Comparison of ENCODE assay signal across 22 cellular contexts in the genomic region with DNA sequence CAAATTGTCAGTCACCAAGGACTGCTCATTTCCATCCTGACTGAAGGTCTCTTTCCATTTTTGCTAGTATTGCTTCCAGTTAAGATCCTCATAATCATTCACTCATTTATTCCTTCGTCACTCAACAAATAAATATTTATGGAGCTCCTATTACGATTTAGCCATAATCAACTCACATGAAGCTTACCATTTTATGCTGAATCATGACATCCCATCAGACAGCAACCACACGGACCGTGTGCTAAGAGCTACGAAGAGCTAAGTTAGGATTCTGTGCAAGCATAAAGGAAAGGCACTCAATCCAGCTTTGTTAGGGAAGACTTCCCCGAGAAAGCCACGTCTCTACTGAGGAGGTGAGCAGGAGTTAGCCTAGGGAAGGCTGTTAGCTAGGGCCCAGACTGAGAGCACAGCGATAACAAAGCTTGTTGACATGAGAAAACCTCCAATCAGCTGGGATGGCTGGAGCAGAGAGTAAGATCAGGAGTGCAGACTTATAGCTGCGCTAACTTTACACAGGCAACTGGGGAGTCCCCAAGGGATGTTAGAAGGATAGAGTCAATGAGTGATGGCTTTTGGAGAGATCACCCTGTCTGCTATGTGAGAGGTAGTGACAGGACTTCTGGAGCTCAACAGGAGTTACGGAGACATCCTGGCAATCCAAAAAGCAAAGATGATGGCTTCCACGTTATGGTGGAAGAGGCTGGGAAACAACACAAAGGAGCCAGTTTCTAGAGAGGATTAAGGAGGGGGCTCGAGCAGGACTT. TPM values are rescaled to one million over a fixed set of nuclear protein-coding genes. Genes with fewer than 3 reads are reported as not detected.
DNase-seq lines count a peak whose midpoint lies in the region; ATAC-seq and TF ChIP-seq lines count a peak whose summit lies in the region.
"Had no signal": no experiment of that assay in that cellular context is flagged by ENCODE, and none has a peak within 500 bp of the region (broad histone marks: within the 10 kb centered on the region; RNA-seq: fewer than 3 reads in every experiment).

No MANE protein-coding gene starts in this region.

- H3K36me3 ChIP-seq in SK-N-SH (replicated peaks in 1 of 2; ENCODE audit: control insufficient read depth in 1 of 2, insufficient read depth in 2 of 2, low read length in 1 of 2) (peaks cover 11 to 19% of the 10 kb centered on the region in 2 experiments), OCI-LY7 (ENCODE audit: insufficient read depth, low read length) (peaks cover 63% of the 10 kb centered on the region), endodermal cell (ENCODE audit: control insufficient read depth, insufficient read depth, low read length) (peaks cover 34% of the 10 kb centered on the region), skeletal muscle satellite cell (ENCODE audit: insufficient read depth, low read length) (peaks cover 19% of the 10 kb centered on the region), colonic mucosa (no peaks in the 10 kb centered on the region)
- H3K36me3 ChIP-seq: neutrophil had no signal

- H3K9me2 ChIP-seq in SK-N-SH: no peaks in the 10 kb centered on the region
- no peaks in the 10 kb centered on the region for H3K9me2 ChIP-seq in OCI-LY7 (ENCODE audit: insufficient read depth, low read length)

- no peak overlapping the region for H2AFZ ChIP-seq in SK-N-SH (ENCODE audit: low read depth)
- H2AFZ ChIP-seq in OCI-LY7 (ENCODE audit: low read length): no peak overlapping the region

- H3K27ac ChIP-seq in SK-N-SH (ENCODE audit: low read depth in 2 of 2, low read length in 1 of 2) (no peak overlapping the region), OCI-LY7 (ENCODE audit: low read depth, low read length, poor library complexity, severe bottlenecking) (no peak overlapping the region), endodermal cell (ENCODE audit: low read depth, low read length) (no peak overlapping the region), colonic mucosa (no peak overlapping the region)
- H3K27ac ChIP-seq: neutrophil, SJCRH30, tibial artery had no signal

- no peaks in the 10 kb centered on the region for H3K27me3 Mint-ChIP-seq in endodermal cell (ENCODE audit: insufficient read depth)
- H3K27me3 Mint-ChIP-seq: activated CD4-positive, alpha-beta T cell treated with anti-CD3 and anti-CD28 coated beads for 36 hours; central memory CD8-positive, alpha-beta T cell; stimulated activated naive B cell treated with anti-CD40 and anti-IgM and Interleukin-4, amounts not matched to agents 10 μg/mL and 1 μg/mL and 100 μg/mL, for 72 hours had no signal

- H3K27me3 ChIP-seq in SK-N-SH (ENCODE audit: insufficient read depth): no peaks in the 10 kb centered on the region
- H3K27me3 ChIP-seq in endodermal cell (ENCODE audit: control insufficient read depth, insufficient read depth, low read length, poor library complexity, severe bottlenecking): no peaks in the 10 kb centered on the region
- H3K27me3 ChIP-seq in skeletal muscle satellite cell (ENCODE audit: control insufficient read depth, insufficient read depth, low read length): no peaks in the 10 kb centered on the region
- H3K27me3 ChIP-seq in colonic mucosa: no peaks in the 10 kb centered on the region
- H3K27me3 ChIP-seq: neutrophil, SJCRH30, tibial artery had no signal

- H3K9me3 Mint-ChIP-seq in endodermal cell: no peaks in the 10 kb centered on the region
- H3K9me3 Mint-ChIP-seq: central memory CD8-positive, alpha-beta T cell; stimulated activated naive B cell treated with anti-CD40 and anti-IgM and Interleukin-4, amounts not matched to agents 10 μg/mL and 1 μg/mL and 100 μg/mL, for 72 hours had no signal

- H4K20me1 ChIP-seq in SK-N-SH (ENCODE audit: insufficient read depth) (peaks cover 69% of the 10 kb centered on the region), OCI-LY7 (ENCODE audit: insufficient read depth, low read length) (peaks cover 22% of the 10 kb centered on the region; the same call in 1 of the 2 replicates)

- BruUV-seq in OCI-LY7 (replicated peaks; lab: Mats Ljungman, UMichigan): no TSS peak

- H3K4me1 ChIP-seq in SK-N-SH (ENCODE audit: control insufficient read depth in 1 of 2, insufficient read depth in 2 of 2, low read depth in 1 of 2, low read length in 1 of 2): peaks cover 11 to 21% of the 10 kb centered on the region in 2 experiments
- peaks cover 70% of the 10 kb centered on the region for H3K4me1 ChIP-seq in OCI-LY7 (ENCODE audit: insufficient read depth, low read length, poor library complexity, severe bottlenecking)
- H3K4me1 ChIP-seq in endodermal cell (ENCODE audit: control insufficient read depth, insufficient read depth, low read length): no peaks in the 10 kb centered on the region
- peaks cover 19% of the 10 kb centered on the region for H3K4me1 ChIP-seq in skeletal muscle satellite cell (ENCODE audit: control insufficient read depth, insufficient read depth, low read length)
- peaks cover 23% of the 10 kb centered on the region for H3K4me1 ChIP-seq in colonic mucosa

- H3K4me3 Mint-ChIP-seq in endodermal cell: no peak overlapping the region
- H3K4me3 Mint-ChIP-seq: activated CD4-positive, alpha-beta T cell treated with anti-CD3 and anti-CD28 coated beads for 36 hours; central memory CD8-positive, alpha-beta T cell; stimulated activated naive B cell treated with anti-CD40 and anti-IgM and Interleukin-4, amounts not matched to agents 10 μg/mL and 1 μg/mL and 100 μg/mL, for 72 hours had no signal

- TF ChIP-seq EP300 in SK-N-SH (IDR thresholded peaks at IDR 0.05; ENCODE audit: borderline replicate concordance in 1 of 2, low read depth in 1 of 2, low read length in 1 of 2): no peak

- H3K4me1 Mint-ChIP-seq in endodermal cell: peaks cover 14% of the 10 kb centered on the region

- DNase-seq in SK-N-SH (no peak), OCI-LY7 (ENCODE audit: low spot score) (no peak), endodermal cell (no peak), colonic mucosa (no peak), T1000 (lab: John Stamatoyannopoulos, UW) (no peak)
- DNase-seq in activated CD4-positive, alpha-beta T cell treated with anti-CD3 and anti-CD28 coated beads for 1 hour: no peak
- DNase-seq: activated CD4-positive, alpha-beta T cell treated with anti-CD3 and anti-CD28 coated beads for 36 hours; activated effector memory CD4-positive, alpha-beta T cell treated with Interleukin-2 at 50 U/mL for 16 hours; C1 segment of cervical spinal cord; DMS153; effector CD8-positive, alpha-beta T cell; head of caudate nucleus; kidney glomerular epithelial cell; NCI-H524; retina; SJCRH30; stimulated activated naive B cell treated with anti-CD40 and anti-IgM and Interleukin-4, amounts not matched to agents 10 μg/mL and 1 μg/mL and 100 μg/mL, for 72 hours; tibial artery had no signal

- H3K4me2 ChIP-seq in SK-N-SH (peak overlapping the region; percentile 70), OCI-LY7 (ENCODE audit: low read length) (0 out of 2 replicates have a peak overlapping the region, but pooled peaks have one; percentile 80), skeletal muscle satellite cell (ENCODE audit: low read length) (peak overlapping the region; percentile 81)

- TF ChIP-seq RAD21 in SK-N-SH (IDR thresholded peaks at IDR 0.05; ENCODE audit: low read length): no peak

- H3F3A ChIP-seq in SK-N-SH (replicated peaks; ENCODE audit: insufficient read depth): peaks cover 16% of the 10 kb centered on the region

- TF ChIP-seq CTCF in SK-N-SH (IDR thresholded peaks at IDR 0.05) (no peak), OCI-LY7 (conservative IDR thresholded peaks at IDR 0.05; ENCODE audit: low read length) (no peak), endodermal cell (conservative IDR thresholded peaks at IDR 0.05) (no peak), colonic mucosa (IDR thresholded peaks at IDR 0.05) (no peak)

- no peak for ATAC-seq in SK-N-SH treated with all-trans-retinoic acid at 6 μM for 48 hours
- ATAC-seq: activated CD4-positive, alpha-beta T cell treated with anti-CD3 and anti-CD28 coated beads for 36 hours; stimulated activated naive B cell treated with anti-CD40 and anti-IgM and Interleukin-4, amounts not matched to agents 10 μg/mL and 1 μg/mL and 100 μg/mL, for 72 hours had no signal

- H3K9me3 ChIP-seq in SK-N-SH (no peaks in the 10 kb centered on the region), OCI-LY7 (ENCODE audit: low read length) (no peaks in the 10 kb centered on the region), endodermal cell (ENCODE audit: control insufficient read depth, low read length) (no peaks in the 10 kb centered on the region), skeletal muscle satellite cell (replicated peaks; ENCODE audit: low read length) (no peaks in the 10 kb centered on the region), colonic mucosa (no peaks in the 10 kb centered on the region)
- H3K9me3 ChIP-seq: neutrophil, SJCRH30, tibial artery had no signal

- CTCF ChIA-PET in SK-N-SH (lab: Yijun Ruan, JAX) (interaction anchor here (0.6 to 5.7 kb wide), 8 partner anchors 10 to 280 kb away, joined by 3 to 50 read pairs (median 4); a partner anchor contains a TSS), OCI-LY7 (lab: Charles Lee; ENCODE audit: unreplicated experiment) (no interaction called here)

- peaks cover 10% of the 10 kb centered on the region for H3K36me3 Mint-ChIP-seq in endodermal cell (ENCODE audit: low read depth)

- POLR2A ChIA-PET in SK-N-SH (lab: Yijun Ruan, JAX): no interaction called here
- POLR2A ChIA-PET in OCI-LY7 (lab: Charles Lee): interaction anchor here (1.3 kb wide), 1 partner anchor 19 kb away, joined by 3 read pairs; no protein-coding TSS in a partner anchor

- WGBS in SK-N-SH (ENCODE audit: low lambda C conversion rate): 93% methylated on average over 12 of the region's 12 CpGs
- 92 to 94% methylated on average over 12 of the region's 12 CpGs for WGBS in endodermal cell (ENCODE audit: insufficient coverage in 1 of 2, insufficient read length in 1 of 2), 2 experiments

- no peak overlapping the region for H3K27ac Mint-ChIP-seq in endodermal cell
- H3K27ac Mint-ChIP-seq: activated CD4-positive, alpha-beta T cell treated with anti-CD3 and anti-CD28 coated beads for 36 hours had no signal

- peaks cover 95% of the 10 kb centered on the region for H3K79me2 ChIP-seq in SK-N-SH (ENCODE audit: insufficient read depth)
- peaks cover 93% of the 10 kb centered on the region for H3K79me2 ChIP-seq in OCI-LY7 (ENCODE audit: insufficient read depth, low read depth, low read length)

- H3K9ac ChIP-seq in SK-N-SH: no peak overlapping the region
- no peak overlapping the region for H3K9ac ChIP-seq in endodermal cell (ENCODE audit: extremely low read depth, low read length, poor library complexity, severe bottlenecking)
- no peak overlapping the region for H3K9ac ChIP-seq in skeletal muscle satellite cell (ENCODE audit: low read depth, low read length)
- no peak overlapping the region for H3K9ac ChIP-seq in colonic mucosa (ENCODE audit: low read depth in 2 of 2, low read length in 2 of 2)

- H3K4me3 ChIP-seq in SK-N-SH (ENCODE audit: low read depth in 2 of 2, low read length in 1 of 2) (peak overlapping the region in 1 of 2 experiments; percentile 86; a peak in 1 of 4 replicates), OCI-LY7 (ENCODE audit: low read depth, low read length, poor library complexity, severe bottlenecking) (no peak overlapping the region), endodermal cell (ENCODE audit: low read length) (peak overlapping the region; percentile 97), skeletal muscle satellite cell (ENCODE audit: low read length) (no peak overlapping the region), colonic mucosa (no peak overlapping the region)

- intact Hi-C loops in OCI-LY7 (cut with micrococcal nuclease; ENCODE audit: unreplicated experiment) (no loop called here), colonic mucosa (cut with DNase I) (no loop called here)

RNA-seq across cellular contexts. Expression of a gene that starts 2.6 kb away (rescaled TPM):
- polyA plus RNA-seq in SK-N-SH (2012; rRNA removed): 18.1 and 18.7 TPM in 2 replicates
- 18.8 and 19.9 TPM in 2 replicates for polyA plus RNA-seq in SK-N-SH (2012; cell fraction: cytosol; rRNA removed)
- polyA plus RNA-seq in SK-N-SH (2012; cell fraction: nucleus; rRNA removed): 13.2 and 15.2 TPM in 2 replicates
- 28.7 and 29.2 TPM in 2 replicates for total RNA-seq in OCI-LY7 (2014; rRNA removed; shearing (Covaris generic))
- total RNA-seq in OCI-LY7 (2022): 46.1 and 47.7 TPM in 2 replicates
- total RNA-seq in endodermal cell: 10 to 100 TPM; 51.5 to 52.1 TPM
- polyA plus RNA-seq in endodermal cell (2013, experiment 1 of 2): 47.3 TPM
- 41.8 TPM for polyA plus RNA-seq in endodermal cell (2013, experiment 2 of 2)
- 22.7 and 23.1 TPM in 2 replicates for total RNA-seq in skeletal muscle satellite cell (2012; rRNA removed)
- total RNA-seq in colonic mucosa: 10 to 100 TPM; 37.3 to 40.4 TPM

RNA-seq across cellular contexts. Expression of a gene that starts 9.1 kb away (rescaled TPM):
- 14.7 and 15.6 TPM in 2 replicates for polyA plus RNA-seq in SK-N-SH (2012; rRNA removed)
- 9.5 and 11.1 TPM in 2 replicates for polyA plus RNA-seq in SK-N-SH (2012; cell fraction: cytosol; rRNA removed)
- 59.9 and 69.2 TPM in 2 replicates for polyA plus RNA-seq in SK-N-SH (2012; cell fraction: nucleus; rRNA removed)
- total RNA-seq in OCI-LY7 (2014; rRNA removed; shearing (Covaris generic)): 65.1 and 69.2 TPM in 2 replicates
- total RNA-seq in OCI-LY7 (2022) (70.6 and 79.0 TPM in 2 replicates), endodermal cell (10 to 100 TPM; 53.5 to 68.3 TPM), colonic mucosa (10 to 100 TPM; 41.4 to 50.4 TPM)
- polyA plus RNA-seq in endodermal cell (2013, experiment 1 of 2): 47.8 TPM
- polyA plus RNA-seq in endodermal cell (2013, experiment 2 of 2): 43.0 TPM
- total RNA-seq in skeletal muscle satellite cell (2012; rRNA removed): 26.6 and 31.7 TPM in 2 replicates

RNA-seq across cellular contexts. Expression of a gene that starts 17.1 kb away (rescaled TPM):
- not detected in 2 replicates for polyA plus RNA-seq in SK-N-SH (2012; rRNA removed)
- polyA plus RNA-seq in SK-N-SH (2012; cell fraction: cytosol; rRNA removed): 0.01 TPM in 1 of 2 replicates, not detected in the other
- 0.19 and 0.23 TPM in 2 replicates for polyA plus RNA-seq in SK-N-SH (2012; cell fraction: nucleus; rRNA removed)
- 1.7 and 2.0 TPM in 2 replicates for total RNA-seq in OCI-LY7 (2014; rRNA removed; shearing (Covaris generic))
- 8.1 and 13.2 TPM in 2 replicates for total RNA-seq in OCI-LY7 (2022)
- 10 to 100 TPM in 1 of 2 donors, 1 to 10 TPM in 1; 8.9 to 10.2 TPM for total RNA-seq in endodermal cell
- polyA plus RNA-seq in endodermal cell (2013, experiment 1 of 2): 3.2 TPM
- polyA plus RNA-seq in endodermal cell (2013, experiment 2 of 2): 3.4 TPM
- total RNA-seq in skeletal muscle satellite cell (2012; rRNA removed): 8.1 and 18.8 TPM in 2 replicates
- 10 to 100 TPM; 23.1 to 54.7 TPM for total RNA-seq in colonic mucosa
